In genomic region chr22:33389927-33390326, GRCh38 we compare ENCODE assay signal across 21 cellular contexts.
A peak's percentile ranks its signal among the peaks of the same experiment; 100 is the strongest.
DNase-seq lines count a peak whose midpoint lies in the region; ATAC-seq and TF ChIP-seq lines count a peak whose summit lies in the region.
"Had no signal": no experiment of that assay in that cellular context is flagged by ENCODE, and none has a peak within 500 bp of the region (broad histone marks: within the 10 kb centered on the region; RNA-seq: fewer than 3 reads in every experiment).

No MANE protein-coding gene starts in this region.

- TF ChIP-seq CTCF in AG04450 (IDR thresholded peaks at IDR 0.05; ENCODE audit: low read depth, low read length), result no peak
- no peak for TF ChIP-seq CTCF in fibroblast of pulmonary artery (IDR thresholded peaks at IDR 0.05; ENCODE audit: low read length, missing control alignments)
- TF ChIP-seq CTCF in mucosa of descending colon (IDR thresholded peaks at IDR 0.05), result no peak

- H3K27me3 ChIP-seq in AG04450 (ENCODE audit: control insufficient read depth, insufficient read depth, low read length), result no peaks in the 10 kb centered on the region
- H3K27me3 ChIP-seq in SJSA1 (replicated peaks), result no peaks in the 10 kb centered on the region
- H3K27me3 ChIP-seq: esophagus muscularis mucosa, MG63, ovary, suprapubic skin had no signal

- H3K9me3 ChIP-seq in AG04450 (ENCODE audit: control insufficient read depth, insufficient read depth, low read length) (no peaks in the 10 kb centered on the region), SJSA1 (replicated peaks) (no peaks in the 10 kb centered on the region), mucosa of descending colon (no peaks in the 10 kb centered on the region)
- H3K9me3 ChIP-seq: esophagus muscularis mucosa, MG63, ovary, suprapubic skin had no signal

- peaks cover 12% of the 10 kb centered on the region for H3K4me1 ChIP-seq in SJSA1 (replicated peaks)
- H3K4me1 ChIP-seq in mucosa of descending colon (ENCODE audit: low read depth), result peaks cover 6% of the 10 kb centered on the region
- H3K4me1 ChIP-seq: esophagus muscularis mucosa, suprapubic skin had no signal

- POLR2A ChIA-PET in AG04450 (lab: Yijun Ruan, JAX), result no interaction called here

- CTCF ChIA-PET in AG04450 (lab: Charles Lee), result no interaction called here

- H3K27ac ChIP-seq in AG04450 (ENCODE audit: low read depth, low read length), result peak overlapping the region; percentile 39
- H3K27ac ChIP-seq in SJSA1, result 0 out of 2 replicates have a peak overlapping the region, but pooled peaks have one; percentile 22
- H3K27ac ChIP-seq: esophagus muscularis mucosa, ovary, SK-N-MC, suprapubic skin had no signal

- DNase-seq in AG04450 (ENCODE audit: low read depth, low spot score), result peak; percentile 4
- peak; percentile 37 for DNase-seq in NCI-H1105 treated with DMSO at 0.1 percent for 48 hours (lab: John Stamatoyannopoulos, UW)
- DNase-seq in SJSA1 (ENCODE audit: low read depth in 1 of 2, low spot score in 2 of 2), result peak; percentile 83 to 89
- DNase-seq in fibroblast of pulmonary artery (ENCODE audit: low read depth), result peak; percentile 3
- DNase-seq in mucosa of descending colon, result no peak
- DNase-seq: activated gamma-delta T cell treated with Interleukin-2 at 50 U/mL for 16 hours; activated naive CD8-positive, alpha-beta T cell treated with anti-CD3 and anti-CD28 coated beads, Interleukin-2, amount 50 U/mL, for 24 hours; cortex of kidney; endodermal cell; MG63; NCI-H187 treated with DMSO at 0.1 percent for 48 hours; ovary; right cardiac atrium; stimulated activated CD4-positive, alpha-beta T cell treated with anti-CD3 and anti-CD28 coated beads, Interleukin-4, amount 100 ng/mL, for 24 hours; stimulated activated naive B cell treated with anti-CD40 and anti-IgM and Interleukin-4, amounts not matched to agents 10 μg/mL and 1 μg/mL and 100 μg/mL, for 72 hours; T-helper 2 cell had no signal

- H3K4me3 ChIP-seq in AG04450 (ENCODE audit: low read depth, low read length) (no peak overlapping the region), SJSA1 (no peak overlapping the region), fibroblast of pulmonary artery (replicated peaks; ENCODE audit: low read depth, low read length) (no peak overlapping the region), mucosa of descending colon (no peak overlapping the region)
- H3K4me3 ChIP-seq: esophagus muscularis mucosa, MG63, ovary, SK-N-MC, suprapubic skin had no signal

- intact Hi-C loops in mucosa of descending colon (cut with DNase I, micrococcal nuclease), result no loop called here

- H3K36me3 ChIP-seq in SJSA1 (no peaks in the 10 kb centered on the region), mucosa of descending colon (ENCODE audit: low read depth) (no peaks in the 10 kb centered on the region)
- H3K36me3 ChIP-seq: esophagus muscularis mucosa, MG63, ovary, suprapubic skin had no signal

- ATAC-seq in GM18861 (IDR thresholded peaks at IDR 0.05; ENCODE audit: unreplicated experiment), result no peak
- no peak for ATAC-seq in GM21619 (IDR thresholded peaks at IDR 0.05; ENCODE audit: unreplicated experiment)
- no peak for ATAC-seq in mucosa of descending colon
- ATAC-seq: activated naive CD8-positive, alpha-beta T cell treated with anti-CD3 and anti-CD28 coated beads, Interleukin-2, amount 50 U/mL, for 24 hours; right cardiac atrium; stimulated activated naive B cell treated with anti-CD40 and anti-IgM and Interleukin-4, amounts not matched to agents 10 μg/mL and 1 μg/mL and 100 μg/mL, for 72 hours had no signal

Comparison
In these comparisons a context has a peak if more than half of its experiments do, and no peak if none do; other contexts are left out.
1. DNase-seq: peak in AG04450 (single experiment), NCI-H1105 treated with DMSO at 0.1 percent for 48 hours (single experiment), SJSA1 (2 of 2) and fibroblast of pulmonary artery (single experiment); none in mucosa of descending colon (0 of 3).